1 cellular context compared by ENCODE assay signal in genomic region chr6:28803337-28803709, GRCh38.
TF ChIP-seq lines count a peak whose summit lies in the region.

No MANE protein-coding gene starts in this region.

TF ChIP-seq in HEK293, 187 proteins besides CTCF, POLR2A, EP300 and RAD21 (continued from another document and continues in another):
- TF ChIP-seq ZBTB49 (tag by site-specific recombination; IDR thresholded peaks at IDR 0.05; ENCODE audit: low read depth) (no peak), REST (tag by site-specific recombination; IDR thresholded peaks at IDR 0.05) (peak; percentile 41), ZNF600 (tag by site-specific recombination; IDR thresholded peaks at IDR 0.05) (peak; percentile 87), TSHZ1 (tag by site-specific recombination; IDR thresholded peaks at IDR 0.05; ENCODE audit: borderline replicate concordance) (no peak), ZNF48 (tag by site-specific recombination; IDR thresholded peaks at IDR 0.05) (no peak), ZFHX2 (tag by site-specific recombination; conservative IDR thresholded peaks at IDR 0.05) (peak; percentile 74), ZNF391 (tag by site-specific recombination; IDR thresholded peaks at IDR 0.05; ENCODE audit: borderline replicate concordance, low read depth) (0 out of 2 replicates have a peak, but pooled peaks have one; percentile 52), HIC1 (tag by site-specific recombination; IDR thresholded peaks at IDR 0.05) (no peak), SP3 (tag by site-specific recombination; IDR thresholded peaks at IDR 0.05) (peak; percentile 34; the same call in 1 of the 2 replicates), ZNF121 (tag by site-specific recombination; IDR thresholded peaks at IDR 0.05) (no peak), ZNF654 (tag by site-specific recombination; IDR thresholded peaks at IDR 0.05; ENCODE audit: low read depth) (no peak), HOXD13 (CRISPR knock-in tag; IDR thresholded peaks at IDR 0.05; ENCODE audit: borderline replicate concordance) (peak; percentile 62; the same call in 1 of the 2 replicates), ZNF223 (tag by site-specific recombination; IDR thresholded peaks at IDR 0.05) (no peak), ZNF302 (tag by site-specific recombination; IDR thresholded peaks at IDR 0.05; ENCODE audit: low read depth) (0 out of 2 replicates have a peak, but pooled peaks have one; percentile 40), ZNF221 (tag by site-specific recombination; IDR thresholded peaks at IDR 0.05; ENCODE audit: borderline replicate concordance) (no peak), ZSCAN5A (tag by site-specific recombination; IDR thresholded peaks at IDR 0.05) (peak; percentile 91), ZNF26 (tag by site-specific recombination; IDR thresholded peaks at IDR 0.05) (no peak), ZNF175 (tag by site-specific recombination; IDR thresholded peaks at IDR 0.05) (no peak), ZBTB21 (tag by site-specific recombination; IDR thresholded peaks at IDR 0.05) (no peak), ZNF23 (tag by site-specific recombination; IDR thresholded peaks at IDR 0.05; ENCODE audit: borderline replicate concordance) (no peak), ZNF19 (tag by site-specific recombination; IDR thresholded peaks at IDR 0.05; ENCODE audit: low read depth) (no peak), ZNF174 (tag by site-specific recombination; IDR thresholded peaks at IDR 0.05) (no peak), ZFP41 (tag by site-specific recombination; IDR thresholded peaks at IDR 0.05; ENCODE audit: borderline replicate concordance) (no peak), ZNF169 (tag by site-specific recombination; IDR thresholded peaks at IDR 0.05) (0 out of 2 replicates have a peak, but pooled peaks have one; percentile 59), ZNF146 (tag by site-specific recombination; IDR thresholded peaks at IDR 0.05) (no peak), ZNF518A (tag by site-specific recombination; conservative IDR thresholded peaks at IDR 0.05; ENCODE audit: low read depth) (0 out of 2 replicates have a peak, but pooled peaks have one; percentile 39), SALL2 (tag by site-specific recombination; IDR thresholded peaks at IDR 0.05; ENCODE audit: borderline replicate concordance) (0 out of 2 replicates have a peak, but pooled peaks have one; percentile 32), ZNF677 (tag by site-specific recombination; IDR thresholded peaks at IDR 0.05) (no peak), ZBTB6 (tag by site-specific recombination; IDR thresholded peaks at IDR 0.05) (peak; percentile 94), ZSCAN4 (tag by site-specific recombination; IDR thresholded peaks at IDR 0.05) (no peak; the same call in 1 of the 2 replicates), ZNF16 (tag by site-specific recombination; IDR thresholded peaks at IDR 0.05; ENCODE audit: low read depth) (peak; percentile 88), ZNF2 (tag by site-specific recombination; IDR thresholded peaks at IDR 0.05) (peak; percentile 92), ZNF555 (tag by site-specific recombination; conservative IDR thresholded peaks at IDR 0.05) (no peak), WT1 (tag by site-specific recombination; IDR thresholded peaks at IDR 0.05) (peak; percentile 93)
